In the genomic region with DNA sequence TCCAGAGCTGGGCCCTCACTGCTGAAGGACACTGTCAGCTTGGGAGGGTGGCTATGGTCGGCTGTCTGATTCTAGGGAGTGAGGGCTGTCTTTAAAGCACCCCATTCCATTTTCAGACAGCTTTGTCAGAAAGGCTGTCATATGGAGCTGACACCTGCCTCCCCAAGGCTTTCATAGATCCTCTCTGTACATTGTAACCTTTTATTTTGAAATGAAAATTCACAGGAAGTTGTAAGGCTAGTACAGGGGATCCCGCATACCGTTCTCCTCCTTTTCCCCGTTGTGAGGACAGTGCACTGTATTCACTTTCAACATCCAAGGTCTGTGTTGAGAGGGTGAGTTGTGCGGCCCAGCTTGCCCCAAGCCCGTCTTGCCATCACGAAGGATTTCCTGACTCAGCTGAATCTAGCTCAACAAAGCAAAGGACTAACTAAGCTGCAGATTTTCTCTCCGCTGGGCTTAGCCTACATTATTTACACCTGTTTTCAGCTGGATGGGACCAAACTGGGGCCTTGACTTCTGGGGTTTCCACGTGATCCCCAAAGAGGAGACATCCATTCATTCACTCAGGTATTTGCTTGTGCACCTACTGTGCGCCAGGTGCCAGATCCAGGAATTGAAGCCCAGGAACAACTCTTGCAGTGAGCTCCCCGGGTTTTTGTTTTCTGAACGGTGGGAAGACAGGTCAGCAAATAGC, we compare ENCODE assay signal across 24 cellular contexts. TPM values are rescaled to one million over a fixed set of nuclear protein-coding genes. Genes with fewer than 3 reads are reported as not detected.
DNase-seq lines count a peak whose midpoint lies in the region; ATAC-seq and TF ChIP-seq lines count a peak whose summit lies in the region.
"Had no signal": no experiment of that assay in that cellular context is flagged by ENCODE, and none has a peak within 500 bp of the region (broad histone marks: within the 10 kb centered on the region; RNA-seq: fewer than 3 reads in every experiment).

No MANE protein-coding gene starts in this region.

- peaks cover 3% of the 10 kb centered on the region for H3K4me1 Mint-ChIP-seq in activated CD8-positive, alpha-beta T cell treated with anti-CD3 and anti-CD28 coated beads, Interleukin-2, amount 10 ng/mL, durations not matched to agents 7 days and 5 days (ENCODE audit: low read depth)
- H3K4me1 Mint-ChIP-seq in activated CD8-positive, alpha-beta T cell treated with anti-CD3 and anti-CD28 coated beads for 36 hours (ENCODE audit: low read depth) = peaks cover 6% of the 10 kb centered on the region
- peaks cover 23% of the 10 kb centered on the region for H3K4me1 Mint-ChIP-seq in stimulated activated memory B cell treated with anti-CD40 and anti-IgM and Interleukin-4, amounts not matched to agents 10 μg/mL and 1 μg/mL and 100 μg/mL, for 72 hours
- H3K4me1 Mint-ChIP-seq: T-helper 17 cell had no signal

- no peaks in the 10 kb centered on the region for H3K9me3 Mint-ChIP-seq in activated CD8-positive, alpha-beta T cell treated with anti-CD3 and anti-CD28 coated beads, Interleukin-2, amount 10 ng/mL, durations not matched to agents 7 days and 5 days (ENCODE audit: insufficient read depth)
- H3K9me3 Mint-ChIP-seq in activated CD8-positive, alpha-beta T cell treated with anti-CD3 and anti-CD28 coated beads for 36 hours = no peaks in the 10 kb centered on the region
- no peaks in the 10 kb centered on the region for H3K9me3 Mint-ChIP-seq in stimulated activated memory B cell treated with anti-CD40 and anti-IgM and Interleukin-4, amounts not matched to agents 10 μg/mL and 1 μg/mL and 100 μg/mL, for 72 hours
- H3K9me3 Mint-ChIP-seq: activated CD4-positive, alpha-beta memory T cell treated with anti-CD3 and anti-CD28 coated beads for 36 hours; HFFc6 had no signal

- peaks cover 34% of the 10 kb centered on the region for H3K36me3 Mint-ChIP-seq in activated CD8-positive, alpha-beta T cell treated with anti-CD3 and anti-CD28 coated beads, Interleukin-2, amount 10 ng/mL, durations not matched to agents 7 days and 5 days (ENCODE audit: low read depth)
- H3K36me3 Mint-ChIP-seq in activated CD8-positive, alpha-beta T cell treated with anti-CD3 and anti-CD28 coated beads for 36 hours (ENCODE audit: low read depth) = peaks cover 26% of the 10 kb centered on the region
- H3K36me3 Mint-ChIP-seq in stimulated activated memory B cell treated with anti-CD40 and anti-IgM and Interleukin-4, amounts not matched to agents 10 μg/mL and 1 μg/mL and 100 μg/mL, for 72 hours = no peaks in the 10 kb centered on the region

- intact Hi-C loops in activated CD8-positive, alpha-beta T cell treated with anti-CD3 and anti-CD28 coated beads for 36 hours (cut with micrococcal nuclease) = no loop called here

- peaks cover 7% of the 10 kb centered on the region for H3K27me3 ChIP-seq in skeletal muscle satellite cell (ENCODE audit: control insufficient read depth, insufficient read depth, low read length)

- peaks cover 15% of the 10 kb centered on the region for H3K36me3 ChIP-seq in skeletal muscle satellite cell (ENCODE audit: insufficient read depth, low read length)
- H3K36me3 ChIP-seq: adrenal gland, sigmoid colon, thoracic aorta had no signal

- POLR2A ChIA-PET in activated CD8-positive, alpha-beta T cell treated with anti-CD3 and anti-CD28 coated beads, Interleukin-2, amount 10 ng/mL, durations not matched to agents 7 days and 5 days (lab: Charles Lee) = no interaction called here
- POLR2A ChIA-PET in activated CD8-positive, alpha-beta T cell treated with anti-CD3 and anti-CD28 coated beads for 36 hours (lab: Charles Lee) = interaction anchor here (0.6 to 1.3 kb wide), 7 partner anchors 8 to 297 kb away, joined by 3 read pairs; no protein-coding TSS in a partner anchor
- POLR2A ChIA-PET in RWPE1 (lab: Yijun Ruan, JAX; ENCODE audit: low non-redundant PET) = interaction anchor here (0.6 kb wide), 1 partner anchor 28 kb away, joined by 3 read pairs; no protein-coding TSS in a partner anchor

- H3K27ac ChIP-seq in RWPE1 = peak overlapping the region; percentile 12; the same call in 1 of the 2 replicates
- H3K27ac ChIP-seq: C4-2B, parathyroid adenoma, sigmoid colon, thoracic aorta had no signal

- H3K9me3 ChIP-seq in skeletal muscle satellite cell (replicated peaks; ENCODE audit: low read length) = no peaks in the 10 kb centered on the region
- H3K9me3 ChIP-seq: adrenal gland, sigmoid colon, thoracic aorta had no signal

- no peak for ATAC-seq in activated CD8-positive, alpha-beta T cell treated with anti-CD3 and anti-CD28 coated beads, Interleukin-2, amount 10 ng/mL, durations not matched to agents 7 days and 5 days
- ATAC-seq in activated CD8-positive, alpha-beta T cell treated with anti-CD3 and anti-CD28 coated beads for 36 hours = no peak
- ATAC-seq in stimulated activated memory B cell treated with anti-CD40 and anti-IgM and Interleukin-4, amounts not matched to agents 10 μg/mL and 1 μg/mL and 100 μg/mL, for 72 hours = no peak
- ATAC-seq: T-helper 17 cell had no signal

- no peak overlapping the region for H3K9ac ChIP-seq in skeletal muscle satellite cell (ENCODE audit: low read depth, low read length)
- H3K9ac ChIP-seq: parathyroid adenoma had no signal

- no peak for TF ChIP-seq CTCF in activated CD8-positive, alpha-beta T cell treated with anti-CD3 and anti-CD28 coated beads for 36 hours (IDR thresholded peaks at IDR 0.05)
- no peak for TF ChIP-seq CTCF in RWPE1 (conservative IDR thresholded peaks at IDR 0.05; ENCODE audit: low read depth)

- DNase-seq in activated CD8-positive, alpha-beta T cell treated with anti-CD3 and anti-CD28 coated beads, Interleukin-2, amount 10 ng/mL, durations not matched to agents 7 days and 5 days = no peak
- no peak for DNase-seq in activated CD8-positive, alpha-beta T cell treated with anti-CD3 and anti-CD28 coated beads for 36 hours
- DNase-seq in RWPE1 (ENCODE audit: low spot score) (no peak), dermis blood vessel endothelial cell (peak; percentile 20), NCI-H1436 (lab: John Stamatoyannopoulos, UW) (no peak), retina (no peak)
- DNase-seq: activated T-cell treated with anti-CD3 and anti-CD28 coated beads, Interleukin-2, amount 50 U/mL, for 1 hour; adrenal gland; foreskin melanocyte; HFFc6; NCI-H1417; SIG-M5; sigmoid colon; T-helper 17 cell; WERI-Rb-1 had no signal

- H3K4me1 ChIP-seq in skeletal muscle satellite cell (ENCODE audit: control insufficient read depth, insufficient read depth, low read length) = peaks cover 24% of the 10 kb centered on the region
- H3K4me1 ChIP-seq: adrenal gland, parathyroid adenoma, sigmoid colon had no signal

- no peak overlapping the region for H3K4me3 ChIP-seq in skeletal muscle satellite cell (ENCODE audit: low read length)
- H3K4me3 ChIP-seq: adrenal gland, sigmoid colon, thoracic aorta had no signal

- H3K27ac Mint-ChIP-seq in activated CD8-positive, alpha-beta T cell treated with anti-CD3 and anti-CD28 coated beads, Interleukin-2, amount 10 ng/mL, durations not matched to agents 7 days and 5 days = peak overlapping the region; percentile 20
- no peak overlapping the region for H3K27ac Mint-ChIP-seq in activated CD8-positive, alpha-beta T cell treated with anti-CD3 and anti-CD28 coated beads for 36 hours
- no peak overlapping the region for H3K27ac Mint-ChIP-seq in stimulated activated memory B cell treated with anti-CD40 and anti-IgM and Interleukin-4, amounts not matched to agents 10 μg/mL and 1 μg/mL and 100 μg/mL, for 72 hours
- H3K27ac Mint-ChIP-seq: activated CD4-positive, alpha-beta memory T cell treated with anti-CD3 and anti-CD28 coated beads for 36 hours; HFFc6; T-helper 17 cell had no signal

- no peak overlapping the region for H3K4me3 Mint-ChIP-seq in activated CD8-positive, alpha-beta T cell treated with anti-CD3 and anti-CD28 coated beads, Interleukin-2, amount 10 ng/mL, durations not matched to agents 7 days and 5 days
- H3K4me3 Mint-ChIP-seq in activated CD8-positive, alpha-beta T cell treated with anti-CD3 and anti-CD28 coated beads for 36 hours = no peak overlapping the region
- H3K4me3 Mint-ChIP-seq in stimulated activated memory B cell treated with anti-CD40 and anti-IgM and Interleukin-4, amounts not matched to agents 10 μg/mL and 1 μg/mL and 100 μg/mL, for 72 hours = no peak overlapping the region
- H3K4me3 Mint-ChIP-seq: activated CD4-positive, alpha-beta memory T cell treated with anti-CD3 and anti-CD28 coated beads for 36 hours; HFFc6; T-helper 17 cell had no signal

- peaks cover 15% of the 10 kb centered on the region for H3K27me3 Mint-ChIP-seq in activated CD8-positive, alpha-beta T cell treated with anti-CD3 and anti-CD28 coated beads, Interleukin-2, amount 10 ng/mL, durations not matched to agents 7 days and 5 days (ENCODE audit: low read depth)
- peaks cover 19% of the 10 kb centered on the region for H3K27me3 Mint-ChIP-seq in activated CD8-positive, alpha-beta T cell treated with anti-CD3 and anti-CD28 coated beads for 36 hours
- H3K27me3 Mint-ChIP-seq in stimulated activated memory B cell treated with anti-CD40 and anti-IgM and Interleukin-4, amounts not matched to agents 10 μg/mL and 1 μg/mL and 100 μg/mL, for 72 hours = peaks cover 48% of the 10 kb centered on the region

- CTCF ChIA-PET in activated CD8-positive, alpha-beta T cell treated with anti-CD3 and anti-CD28 coated beads, Interleukin-2, amount 10 ng/mL, durations not matched to agents 7 days and 5 days (lab: Charles Lee) = interaction anchor here (1.1 to 1.7 kb wide), 4 partner anchors 23 to 141 kb away, joined by 3 to 5 read pairs (median 4); no protein-coding TSS in a partner anchor
- CTCF ChIA-PET in activated CD8-positive, alpha-beta T cell treated with anti-CD3 and anti-CD28 coated beads for 36 hours (lab: Charles Lee) = interaction anchor here (1.4 to 4.7 kb wide), 3 partner anchors 25 to 141 kb away, joined by 4 to 22 read pairs (median 4); no protein-coding TSS in a partner anchor
- CTCF ChIA-PET in RWPE1 (lab: Yijun Ruan, JAX) = interaction anchor here (0.6 to 1.4 kb wide), 3 partner anchors 13 to 1045 kb away, joined by 3 to 7 read pairs (median 5); no protein-coding TSS in a partner anchor

- H3K4me2 ChIP-seq in skeletal muscle satellite cell (ENCODE audit: low read length) = peak overlapping the region; percentile 71

RNA-seq across cellular contexts. Expression of gene TMEM235, which starts 5.2 kb away (rescaled TPM):
- not detected for total RNA-seq in activated CD8-positive, alpha-beta T cell treated with anti-CD3 and anti-CD28 coated beads, Interleukin-2, amount 10 ng/mL, durations not matched to agents 7 days and 5 days
- not detected for total RNA-seq in activated CD8-positive, alpha-beta T cell treated with anti-CD3 and anti-CD28 coated beads for 36 hours
- 0.51 and 0.84 TPM in 2 replicates for total RNA-seq in dermis blood vessel endothelial cell
- total RNA-seq in skeletal muscle satellite cell (2012; rRNA removed) = not detected in 2 replicates
- total RNA-seq: activated CD4-positive, alpha-beta memory T cell treated with anti-CD3 and anti-CD28 coated beads for 36 hours; adrenal gland; bronchial epithelial cell; epithelial cell of proximal tubule; HFFc6; kidney epithelial cell; sigmoid colon; T-helper 17 cell; thoracic aorta had no signal

RNA-seq across cellular contexts. Expression of gene BIRC5, which starts 12.2 kb away (rescaled TPM):
- 100 to 1,000 TPM; 108 to 114 TPM for total RNA-seq in activated CD8-positive, alpha-beta T cell treated with anti-CD3 and anti-CD28 coated beads, Interleukin-2, amount 10 ng/mL, durations not matched to agents 7 days and 5 days
- 10 to 100 TPM; 90.6 to 93.7 TPM for total RNA-seq in activated CD8-positive, alpha-beta T cell treated with anti-CD3 and anti-CD28 coated beads for 36 hours
- total RNA-seq in dermis blood vessel endothelial cell = 23.5 and 91.0 TPM in 2 replicates
- total RNA-seq in skeletal muscle satellite cell (2012; rRNA removed) = 27.1 and 41.9 TPM in 2 replicates

RNA-seq across cellular contexts. Expression of gene AFMID, which starts 39.0 kb away (rescaled TPM):
- total RNA-seq in activated CD8-positive, alpha-beta T cell treated with anti-CD3 and anti-CD28 coated beads, Interleukin-2, amount 10 ng/mL, durations not matched to agents 7 days and 5 days = 10 to 100 TPM; 17.7 to 20.7 TPM
- total RNA-seq in activated CD8-positive, alpha-beta T cell treated with anti-CD3 and anti-CD28 coated beads for 36 hours = 10 to 100 TPM; 20.8 to 27.9 TPM
- 54.9 and 95.6 TPM in 2 replicates for total RNA-seq in dermis blood vessel endothelial cell
- 20.5 and 35.4 TPM in 2 replicates for total RNA-seq in skeletal muscle satellite cell (2012; rRNA removed)

RNA-seq across cellular contexts. Expression of gene TK1, which starts 39.4 kb away (rescaled TPM):
- 100 to 1,000 TPM; 139 to 142 TPM for total RNA-seq in activated CD8-positive, alpha-beta T cell treated with anti-CD3 and anti-CD28 coated beads, Interleukin-2, amount 10 ng/mL, durations not matched to agents 7 days and 5 days
- 100 to 1,000 TPM; 175 to 179 TPM for total RNA-seq in activated CD8-positive, alpha-beta T cell treated with anti-CD3 and anti-CD28 coated beads for 36 hours
- total RNA-seq in dermis blood vessel endothelial cell = 98.7 and 170 TPM in 2 replicates
- 60.1 and 77.8 TPM in 2 replicates for total RNA-seq in skeletal muscle satellite cell (2012; rRNA removed)

RNA-seq across cellular contexts. Expression of gene SYNGR2, which starts 57.8 kb away (rescaled TPM):
- 10 to 100 TPM; 41.1 to 44.3 TPM for total RNA-seq in activated CD8-positive, alpha-beta T cell treated with anti-CD3 and anti-CD28 coated beads, Interleukin-2, amount 10 ng/mL, durations not matched to agents 7 days and 5 days
- total RNA-seq in activated CD8-positive, alpha-beta T cell treated with anti-CD3 and anti-CD28 coated beads for 36 hours = 10 to 100 TPM; 92.6 to 95.1 TPM
- 48.0 and 54.0 TPM in 2 replicates for total RNA-seq in dermis blood vessel endothelial cell
- 2.0 and 2.6 TPM in 2 replicates for total RNA-seq in skeletal muscle satellite cell (2012; rRNA removed)
